ENCODE assay signal across 8 cellular contexts in the genomic region with DNA sequence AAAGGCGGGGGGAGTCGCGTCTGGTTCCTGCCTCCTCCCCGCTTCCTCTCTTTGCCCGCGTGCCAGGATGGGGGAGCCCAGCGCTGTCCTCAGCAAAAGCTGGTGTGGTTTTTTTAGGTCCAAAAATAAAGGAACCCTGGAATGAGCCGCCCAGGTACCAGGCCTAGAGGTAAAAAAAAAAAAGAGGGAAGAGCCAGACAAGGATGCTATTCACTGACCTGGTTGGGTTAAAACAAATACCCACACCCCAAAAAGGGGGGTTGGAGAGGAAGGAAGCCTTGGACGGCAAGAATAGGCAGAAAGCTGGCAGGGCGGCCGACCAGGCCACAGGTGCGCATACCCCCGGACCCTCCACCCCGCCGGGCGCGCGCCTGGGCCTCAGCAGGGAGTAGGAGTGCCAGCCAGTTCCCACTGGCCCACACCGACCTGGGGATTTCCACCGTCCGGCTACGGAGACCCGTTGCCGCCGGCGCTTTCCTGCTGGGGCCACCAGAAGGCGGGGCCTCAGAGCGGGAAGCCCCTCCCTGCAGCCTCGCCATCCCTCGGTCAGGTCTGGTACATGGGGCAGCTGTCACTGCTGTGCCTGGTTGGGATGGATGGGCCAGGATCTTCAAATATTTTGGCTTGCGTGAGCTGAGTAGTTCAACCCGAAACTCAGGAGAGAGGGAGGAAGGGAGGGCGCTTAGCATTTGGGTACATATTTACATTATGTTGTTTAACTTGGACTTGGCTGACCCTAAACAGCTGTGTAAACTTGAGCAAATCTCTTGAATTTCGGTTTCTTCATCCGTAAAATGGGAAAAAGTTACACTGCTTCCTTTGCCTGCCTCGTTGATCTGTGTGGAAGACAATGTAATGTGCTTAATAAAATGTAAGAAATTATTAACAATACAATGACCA. TPM values are rescaled to one million over a fixed set of nuclear protein-coding genes. Genes with fewer than 3 reads are reported as not detected.
A peak's percentile ranks its signal among the peaks of the same experiment; 100 is the strongest.
DNase-seq lines count a peak whose midpoint lies in the region; ATAC-seq lines count a peak whose summit lies in the region.

No MANE protein-coding gene starts in this region.

- no peaks in the 10 kb centered on the region for H3K36me3 ChIP-seq in CD4-positive, alpha-beta memory T cell (ENCODE audit: insufficient read depth, low read length)
- no peaks in the 10 kb centered on the region for H3K36me3 ChIP-seq in mucosa of stomach (ENCODE audit: control insufficient read depth, insufficient read depth, low read length)

- peak overlapping the region; percentile 98 for H3K27ac ChIP-seq in CD4-positive, alpha-beta memory T cell (ENCODE audit: low read depth, low read length)

- H3K9me3 Mint-ChIP-seq in CD4-positive, alpha-beta memory T cell: peaks cover 0 to 5% (median 0%) of the 10 kb centered on the region in 8 donors

- ATAC-seq in GM19397 (IDR thresholded peaks at IDR 0.05; ENCODE audit: unreplicated experiment): peak; percentile 75
- peak; percentile 62 for ATAC-seq in HG03520 (IDR thresholded peaks at IDR 0.05; ENCODE audit: unreplicated experiment)

- H3K27ac Mint-ChIP-seq in CD4-positive, alpha-beta memory T cell: peak overlapping the region; percentile 94 to 99 (median 98)

- H3K9me3 ChIP-seq in CD4-positive, alpha-beta memory T cell (ENCODE audit: control insufficient read depth in 1 of 2, low read length in 2 of 2): no peaks in the 10 kb centered on the region
- H3K9me3 ChIP-seq in mucosa of stomach (ENCODE audit: control insufficient read depth, low read length): no peaks in the 10 kb centered on the region

- peak; percentile 63 to 90 (median 72) for DNase-seq in CD4-positive, alpha-beta memory T cell
- DNase-seq in NCI-H774 (lab: John Stamatoyannopoulos, UW) (peak; percentile 80), epidermal melanocyte (ENCODE audit: insufficient read length, low spot score) (peak; percentile 52)
- DNase-seq in activated CD8-positive, alpha-beta memory T cell treated with anti-CD3 and anti-CD28 coated beads, Interleukin-2, amount 50 U/mL, for 48 hours: peak; percentile 91
- DNase-seq in stimulated activated CD8-positive, alpha-beta memory T cell treated with anti-CD3 and anti-CD28 coated beads, Interleukin-7, amount 100 ng/mL, for 48 hours (ENCODE audit: extremely low read depth in 1 of 2, low read depth in 1 of 2): peak; percentile 77 to 86

- POLR2A ChIA-PET in CD4-positive, alpha-beta memory T cell (lab: Charles Lee; ENCODE audit: partially characterized antibody): interaction anchor here (0.6 to 15.3 kb wide), 15 partner anchors 9 to 166 kb away, joined by 3 to 456 read pairs (median 6); no protein-coding TSS in a partner anchor

- peaks cover 53 to 87% (median 70%) of the 10 kb centered on the region in 4 donors for H3K4me1 Mint-ChIP-seq in CD4-positive, alpha-beta memory T cell

- H3K27me3 ChIP-seq in CD4-positive, alpha-beta memory T cell (ENCODE audit: insufficient read depth, low read length): no peaks in the 10 kb centered on the region
- H3K27me3 ChIP-seq in mucosa of stomach (ENCODE audit: control insufficient read depth, insufficient read depth, low read length): no peaks in the 10 kb centered on the region

- H3K9ac ChIP-seq in mucosa of stomach (ENCODE audit: low read length): peak overlapping the region; percentile 88

- H3K27me3 Mint-ChIP-seq in CD4-positive, alpha-beta memory T cell: no peaks in the 10 kb centered on the region

- intact Hi-C loops in CD4-positive, alpha-beta memory T cell (cut with micrococcal nuclease): loop anchor here (1.0 kb wide), 1 partner anchor 9 kb away; no protein-coding TSS in a partner anchor

- H3K36me3 Mint-ChIP-seq in CD4-positive, alpha-beta memory T cell: peaks cover 0 to 13% of the 10 kb centered on the region in 2 donors

- H3K4me1 ChIP-seq in CD4-positive, alpha-beta memory T cell (ENCODE audit: insufficient read depth, low read length): peaks cover 93% of the 10 kb centered on the region
- H3K4me1 ChIP-seq in mucosa of stomach (ENCODE audit: control insufficient read depth, insufficient read depth, low read length): peaks cover 63% of the 10 kb centered on the region

- H3K4me3 Mint-ChIP-seq in CD4-positive, alpha-beta memory T cell: peak overlapping the region; percentile 91 to 94 (median 92)

- peak overlapping the region; percentile 71 to 84 for H3K4me3 ChIP-seq in CD4-positive, alpha-beta memory T cell (ENCODE audit: low read length in 2 of 2)
- H3K4me3 ChIP-seq in mucosa of stomach (ENCODE audit: low read length): peak overlapping the region; percentile 34

- CTCF ChIA-PET in CD4-positive, alpha-beta memory T cell (lab: Charles Lee; ENCODE audit: partially characterized antibody): interaction anchor here (1.1 to 8.8 kb wide), 9 partner anchors 11 to 158 kb away, joined by 3 to 65 read pairs (median 5); no protein-coding TSS in a partner anchor

RNA-seq across cellular contexts. Expression of a gene that starts 5.4 kb away (rescaled TPM):
- total RNA-seq in CD4-positive, alpha-beta memory T cell: 10 to 100 TPM; 36.6 to 37.7 TPM
- polyA plus RNA-seq in CD4-positive, alpha-beta memory T cell: 1 to 10 TPM; 1.2 to 3.8 TPM

Comparison
In these comparisons a context has a peak if more than half of its experiments do, and no peak if none do; other contexts are left out.
1. Peak in every context shown above with its lines: DNase-seq, ATAC-seq, H3K4me3 ChIP-seq and H3K27ac ChIP-seq.